18 cellular contexts compared by ENCODE assay signal in the genomic region with DNA sequence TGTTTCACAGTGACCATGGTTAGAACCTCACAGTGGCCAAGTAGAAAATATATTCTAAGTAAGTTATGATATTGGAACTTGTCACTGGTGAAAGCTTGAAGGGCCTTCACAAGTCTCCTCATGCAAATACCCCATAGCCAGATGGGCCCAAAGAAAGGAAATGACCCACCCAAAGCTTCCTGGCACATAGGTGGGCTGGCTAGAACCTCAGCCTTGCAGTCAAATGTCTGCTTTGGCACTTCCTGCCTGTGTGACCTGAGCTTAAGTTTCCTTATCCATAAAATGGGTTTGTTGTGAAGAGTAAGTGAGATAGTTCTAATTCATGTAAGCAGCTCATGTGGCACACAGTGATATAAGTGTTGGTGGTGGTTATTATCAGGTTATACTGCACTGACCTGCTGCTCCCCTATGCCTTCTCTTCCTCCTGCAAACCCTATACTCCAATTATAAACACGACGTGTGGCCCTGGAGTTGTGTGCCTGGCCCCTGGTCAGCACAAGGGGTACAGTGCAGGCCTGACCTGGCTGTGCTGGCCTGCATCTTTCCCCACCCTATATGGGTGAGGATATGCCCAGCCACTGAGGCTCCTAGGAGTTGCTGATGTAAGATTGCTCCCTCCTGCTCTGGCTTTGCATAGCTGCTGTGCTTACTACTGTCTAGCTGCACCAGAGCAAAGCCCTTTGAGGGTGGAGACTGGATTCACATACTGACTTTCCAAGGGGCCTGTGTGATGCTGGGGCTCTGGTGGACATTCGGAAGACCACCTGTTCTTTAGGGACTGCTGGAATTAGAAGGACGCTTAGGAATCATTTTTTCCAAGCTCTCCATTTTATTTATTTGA. TPM values are rescaled to one million over a fixed set of nuclear protein-coding genes. Genes with fewer than 3 reads are reported as not detected.
DNase-seq lines count a peak whose midpoint lies in the region; ATAC-seq and TF ChIP-seq lines count a peak whose summit lies in the region.
"Had no signal": no experiment of that assay in that cellular context is flagged by ENCODE, and none has a peak within 500 bp of the region (broad histone marks: within the 10 kb centered on the region; RNA-seq: fewer than 3 reads in every experiment).

No MANE protein-coding gene starts in this region.

- ATAC-seq in activated CD8-positive, alpha-beta T cell treated with anti-CD3 and anti-CD28 coated beads, Interleukin-2, amount 10 ng/mL, durations not matched to agents 7 days and 5 days: peak; percentile 8
- ATAC-seq in activated CD8-positive, alpha-beta T cell treated with anti-CD3 and anti-CD28 coated beads for 36 hours: no peak
- ATAC-seq: Panc1, Right ventricle myocardium inferior had no signal

- no peaks in the 10 kb centered on the region for H3K27me3 Mint-ChIP-seq in activated CD8-positive, alpha-beta T cell treated with anti-CD3 and anti-CD28 coated beads, Interleukin-2, amount 10 ng/mL, durations not matched to agents 7 days and 5 days (ENCODE audit: low read depth)
- no peaks in the 10 kb centered on the region for H3K27me3 Mint-ChIP-seq in activated CD8-positive, alpha-beta T cell treated with anti-CD3 and anti-CD28 coated beads for 36 hours
- H3K27me3 Mint-ChIP-seq in nephron progenitor cell (ENCODE audit: low read depth, poor library complexity): no peaks in the 10 kb centered on the region

- CTCF ChIA-PET in activated CD8-positive, alpha-beta T cell treated with anti-CD3 and anti-CD28 coated beads, Interleukin-2, amount 10 ng/mL, durations not matched to agents 7 days and 5 days (lab: Charles Lee): no interaction called here
- CTCF ChIA-PET in activated CD8-positive, alpha-beta T cell treated with anti-CD3 and anti-CD28 coated beads for 36 hours (lab: Charles Lee): no interaction called here
- CTCF ChIA-PET in HEK293 (lab: Yijun Ruan, JAX): no interaction called here

- peaks cover 31% of the 10 kb centered on the region for H3K36me3 Mint-ChIP-seq in activated CD8-positive, alpha-beta T cell treated with anti-CD3 and anti-CD28 coated beads, Interleukin-2, amount 10 ng/mL, durations not matched to agents 7 days and 5 days (ENCODE audit: low read depth)
- H3K36me3 Mint-ChIP-seq in activated CD8-positive, alpha-beta T cell treated with anti-CD3 and anti-CD28 coated beads for 36 hours (ENCODE audit: low read depth): peaks cover 28% of the 10 kb centered on the region
- H3K36me3 Mint-ChIP-seq in nephron progenitor cell (ENCODE audit: low read depth): peaks cover 45% of the 10 kb centered on the region

- no peaks in the 10 kb centered on the region for H3K9me3 ChIP-seq in BLaER1
- no peaks in the 10 kb centered on the region for H3K9me3 ChIP-seq in HEK293 (ENCODE audit: control insufficient read depth, insufficient read depth, low read depth, low read length)
- H3K9me3 ChIP-seq in colonic mucosa: no peaks in the 10 kb centered on the region

- POLR2A ChIA-PET in activated CD8-positive, alpha-beta T cell treated with anti-CD3 and anti-CD28 coated beads, Interleukin-2, amount 10 ng/mL, durations not matched to agents 7 days and 5 days (lab: Charles Lee): no interaction called here
- POLR2A ChIA-PET in activated CD8-positive, alpha-beta T cell treated with anti-CD3 and anti-CD28 coated beads for 36 hours (lab: Charles Lee): interaction anchor here (0.8 kb wide), 1 partner anchor 12 kb away, joined by 4 read pairs; no protein-coding TSS in a partner anchor
- POLR2A ChIA-PET in HEK293 (lab: Yijun Ruan, JAX): interaction anchor here (1.3 kb wide), 1 partner anchor 60 kb away, joined by 3 read pairs; no protein-coding TSS in a partner anchor

- H3K9ac ChIP-seq in BLaER1: no peak overlapping the region
- H3K9ac ChIP-seq in colonic mucosa (ENCODE audit: low read depth in 2 of 2, low read length in 2 of 2): no peak overlapping the region
- H3K9ac ChIP-seq: KMS-11 had no signal

- H3K27ac ChIP-seq in BLaER1 (peak overlapping the region; percentile 22; the same call in 1 of the 2 replicates), HEK293 (ENCODE audit: extremely low read depth, low read depth, low read length) (no peak overlapping the region), colonic mucosa (no peak overlapping the region)
- H3K27ac ChIP-seq: C4-2B, KMS-11 had no signal

- H3K27me3 ChIP-seq in BLaER1 (no peaks in the 10 kb centered on the region), colonic mucosa (no peaks in the 10 kb centered on the region)

- H3K36me3 ChIP-seq in BLaER1 (peaks cover 90% of the 10 kb centered on the region), HEK293 (ENCODE audit: control insufficient read depth in 2 of 2, insufficient read depth in 1 of 2, low read length in 2 of 2) (peaks cover 9 to 68% of the 10 kb centered on the region in 2 experiments; a peak in 2 of 3 replicates), colonic mucosa (no peaks in the 10 kb centered on the region)

- H3K4me3 ChIP-seq in BLaER1 (no peak overlapping the region), HEK293 (ENCODE audit: low read depth, low read length) (no peak overlapping the region), colonic mucosa (no peak overlapping the region)

- peaks cover 31% of the 10 kb centered on the region for H3K4me1 ChIP-seq in BLaER1
- no peaks in the 10 kb centered on the region for H3K4me1 ChIP-seq in HEK293 (ENCODE audit: control insufficient read depth, insufficient read depth, low read length)
- no peaks in the 10 kb centered on the region for H3K4me1 ChIP-seq in colonic mucosa

- no peak for DNase-seq in activated CD8-positive, alpha-beta T cell treated with anti-CD3 and anti-CD28 coated beads, Interleukin-2, amount 10 ng/mL, durations not matched to agents 7 days and 5 days
- DNase-seq in activated CD8-positive, alpha-beta T cell treated with anti-CD3 and anti-CD28 coated beads for 36 hours: no peak
- no peak for DNase-seq in nephron progenitor cell
- no peak for DNase-seq in germinal center (ENCODE audit: low spot score)
- no peak for DNase-seq in colonic mucosa
- no peak for DNase-seq in T-helper 9 cell
- DNase-seq: DMS53, GOT3, NCI-H1048, NCI-H1436 treated with DMSO at 0.1 percent for 48 hours, NCI-H2081, NCI-H774 had no signal

- no peak for TF ChIP-seq CTCF in activated CD8-positive, alpha-beta T cell treated with anti-CD3 and anti-CD28 coated beads for 36 hours (IDR thresholded peaks at IDR 0.05)
- no peak for TF ChIP-seq CTCF in HEK293 (tag by site-specific recombination; IDR thresholded peaks at IDR 0.05)
- no peak for TF ChIP-seq CTCF in nephron progenitor cell (IDR thresholded peaks at IDR 0.05)
- no peak for TF ChIP-seq CTCF in colonic mucosa (IDR thresholded peaks at IDR 0.05)

- no peaks in the 10 kb centered on the region for H4K20me1 ChIP-seq in BLaER1

- H3K9me3 Mint-ChIP-seq in activated CD8-positive, alpha-beta T cell treated with anti-CD3 and anti-CD28 coated beads, Interleukin-2, amount 10 ng/mL, durations not matched to agents 7 days and 5 days (ENCODE audit: insufficient read depth): no peaks in the 10 kb centered on the region
- no peaks in the 10 kb centered on the region for H3K9me3 Mint-ChIP-seq in activated CD8-positive, alpha-beta T cell treated with anti-CD3 and anti-CD28 coated beads for 36 hours
- H3K9me3 Mint-ChIP-seq in nephron progenitor cell: no peaks in the 10 kb centered on the region

- no peak overlapping the region for H3K4me2 ChIP-seq in BLaER1
- H3K4me2 ChIP-seq: KMS-11 had no signal

- peak overlapping the region; percentile 85 for H3K27ac Mint-ChIP-seq in activated CD8-positive, alpha-beta T cell treated with anti-CD3 and anti-CD28 coated beads, Interleukin-2, amount 10 ng/mL, durations not matched to agents 7 days and 5 days
- no peak overlapping the region for H3K27ac Mint-ChIP-seq in activated CD8-positive, alpha-beta T cell treated with anti-CD3 and anti-CD28 coated beads for 36 hours
- H3K27ac Mint-ChIP-seq in nephron progenitor cell: peak overlapping the region; percentile 39

- intact Hi-C loops in activated CD8-positive, alpha-beta T cell treated with anti-CD3 and anti-CD28 coated beads for 36 hours (cut with micrococcal nuclease): no loop called here
- intact Hi-C loops in colonic mucosa (cut with DNase I): no loop called here

- peaks cover 22% of the 10 kb centered on the region for H3K4me1 Mint-ChIP-seq in activated CD8-positive, alpha-beta T cell treated with anti-CD3 and anti-CD28 coated beads, Interleukin-2, amount 10 ng/mL, durations not matched to agents 7 days and 5 days (ENCODE audit: low read depth)
- peaks cover 4% of the 10 kb centered on the region for H3K4me1 Mint-ChIP-seq in activated CD8-positive, alpha-beta T cell treated with anti-CD3 and anti-CD28 coated beads for 36 hours (ENCODE audit: low read depth)
- H3K4me1 Mint-ChIP-seq in nephron progenitor cell: peaks cover 27% of the 10 kb centered on the region

- H3K4me3 Mint-ChIP-seq in activated CD8-positive, alpha-beta T cell treated with anti-CD3 and anti-CD28 coated beads, Interleukin-2, amount 10 ng/mL, durations not matched to agents 7 days and 5 days: no peak overlapping the region
- H3K4me3 Mint-ChIP-seq in activated CD8-positive, alpha-beta T cell treated with anti-CD3 and anti-CD28 coated beads for 36 hours: no peak overlapping the region
- H3K4me3 Mint-ChIP-seq in nephron progenitor cell: no peak overlapping the region

TF ChIP-seq in HEK293, 187 proteins besides CTCF, POLR2A, EP300 and RAD21:
- TF ChIP-seq ZNF600 (tag by site-specific recombination; IDR thresholded peaks at IDR 0.05) (0 out of 2 replicates have a peak, but pooled peaks have one; percentile 22), ZNF133 (tag by site-specific recombination; IDR thresholded peaks at IDR 0.05) (no peak)
TF ChIP-seq in HEK293: peak in this region for 1.

RNA-seq across cellular contexts. Expression of a gene that starts 4.7 kb away (rescaled TPM):
- total RNA-seq in activated CD8-positive, alpha-beta T cell treated with anti-CD3 and anti-CD28 coated beads, Interleukin-2, amount 10 ng/mL, durations not matched to agents 7 days and 5 days: under 1 TPM; 0.29 to 0.40 TPM
- under 1 TPM; 0.22 to 0.25 TPM for total RNA-seq in activated CD8-positive, alpha-beta T cell treated with anti-CD3 and anti-CD28 coated beads for 36 hours
- under 1 TPM; 0.27 to 0.30 TPM for total RNA-seq in colonic mucosa

RNA-seq across cellular contexts. Expression of a gene that starts 46.7 kb away (rescaled TPM):
- total RNA-seq in activated CD8-positive, alpha-beta T cell treated with anti-CD3 and anti-CD28 coated beads, Interleukin-2, amount 10 ng/mL, durations not matched to agents 7 days and 5 days: 10 to 100 TPM; 72.6 to 74.5 TPM
- total RNA-seq in activated CD8-positive, alpha-beta T cell treated with anti-CD3 and anti-CD28 coated beads for 36 hours: 100 to 1,000 TPM; 100 to 102 TPM
- 10 to 100 TPM; 14.1 to 25.5 TPM for total RNA-seq in colonic mucosa
